8 cellular contexts compared by ENCODE assay signal in genomic region chr2:225464346-225465025, GRCh38.
A peak's percentile ranks its signal among the peaks of the same experiment; 100 is the strongest.
DNase-seq lines count a peak whose midpoint lies in the region; ATAC-seq and TF ChIP-seq lines count a peak whose summit lies in the region.

No MANE protein-coding gene starts in this region.

- ATAC-seq in GM18502 (IDR thresholded peaks at IDR 0.05; ENCODE audit: poor library complexity, unreplicated experiment) (peak; percentile 88), GM21717 (IDR thresholded peaks at IDR 0.05; ENCODE audit: unreplicated experiment) (peak; percentile 79)

- H3K9ac ChIP-seq in MM.1S (ENCODE audit: low read length), result peak overlapping the region; percentile 23; the same call in 1 of the 2 replicates

- peak overlapping the region; percentile 91 for H3K4me2 ChIP-seq in MM.1S (ENCODE audit: low read depth, low read length)

- no peak for TF ChIP-seq CTCF in MM.1S (IDR thresholded peaks at IDR 0.05; ENCODE audit: low read length)

- DNase-seq in MM.1S (peak; percentile 76), kidney tubule cell (ENCODE audit: low spot score) (peak; percentile 9), putamen (ENCODE audit: low spot score) (no peak), NCI-H510A treated with DMSO at 0.1 percent for 48 hours (lab: John Stamatoyannopoulos, UW) (no peak), HPDE6-E6E7 (ENCODE audit: extremely low spot score) (no peak)
- DNase-seq in activated CD4-positive, alpha-beta T cell treated with anti-CD3 and anti-CD28 coated beads for 48 hours, result no peak

- peak overlapping the region; percentile 47; the same call in 1 of the 2 replicates for H3K27ac ChIP-seq in MM.1S (ENCODE audit: low read length)

- H3K9me3 ChIP-seq in MM.1S (replicated peaks; ENCODE audit: insufficient read depth, low read length), result no peaks in the 10 kb centered on the region

- peaks cover 11% of the 10 kb centered on the region for H3K4me1 ChIP-seq in MM.1S (ENCODE audit: low read length)

- peak overlapping the region; percentile 75 for H2AFZ ChIP-seq in MM.1S (ENCODE audit: low read length)

- peak overlapping the region; percentile 52 for H3K4me3 ChIP-seq in MM.1S (ENCODE audit: low read length)

- H3K79me2 ChIP-seq in MM.1S (ENCODE audit: low read length), result no peaks in the 10 kb centered on the region

- peaks cover 3% of the 10 kb centered on the region; the same call in 1 of the 2 replicates for H3F3A ChIP-seq in MM.1S (ENCODE audit: insufficient read depth, low read length)

- H3K9me2 ChIP-seq in MM.1S (replicated peaks; ENCODE audit: insufficient read depth, low read length), result no peaks in the 10 kb centered on the region

- H3K36me3 ChIP-seq in MM.1S (replicated peaks; ENCODE audit: insufficient read depth, low read length), result no peaks in the 10 kb centered on the region

- no peaks in the 10 kb centered on the region for H3K27me3 ChIP-seq in MM.1S (replicated peaks; ENCODE audit: insufficient read depth, low read length)

- H4K20me1 ChIP-seq in MM.1S (ENCODE audit: insufficient read depth, low read length), result no peaks in the 10 kb centered on the region

Comparison
In these comparisons a context has a peak if more than half of its experiments do, and no peak if none do; other contexts are left out.
1. DNase-seq: peak in MM.1S (single experiment) and kidney tubule cell (single experiment); none in putamen (single experiment), NCI-H510A treated with DMSO at 0.1 percent for 48 hours (single experiment), HPDE6-E6E7 (single experiment) and activated CD4-positive, alpha-beta T cell treated with anti-CD3 and anti-CD28 coated beads for 48 hours (single experiment).